Comparison of ENCODE assay signal across 9 cellular contexts in the genomic region with DNA sequence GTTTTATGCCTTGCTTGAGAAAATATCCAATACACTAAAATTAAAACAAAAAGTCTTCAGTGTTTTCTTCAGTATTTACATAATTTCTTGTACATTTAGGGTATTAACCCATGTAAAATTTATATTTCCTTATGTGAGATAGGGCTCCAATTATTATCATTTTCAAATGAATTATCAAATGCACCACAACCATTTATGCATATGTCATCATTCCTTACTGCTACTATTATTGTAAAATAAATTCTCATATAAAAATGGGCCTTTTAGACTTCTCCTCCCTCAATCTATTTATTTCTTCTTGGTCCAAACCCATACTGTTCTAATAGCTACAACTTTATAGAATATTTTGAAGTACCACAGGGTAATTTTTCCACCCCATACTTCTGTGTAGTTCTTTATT.
"Had no signal": no experiment of that assay in that cellular context is flagged by ENCODE, and none has a peak within 500 bp of the region (broad histone marks: within the 10 kb centered on the region; RNA-seq: fewer than 3 reads in every experiment).

No MANE protein-coding gene starts in this region.

- H3K27ac Mint-ChIP-seq: HFFc6, IgD-negative memory B cell had no signal

- H3K4me3 Mint-ChIP-seq: HFFc6, IgD-negative memory B cell had no signal

- H2AFZ ChIP-seq: GM23248 had no signal

- H3K36me3 Mint-ChIP-seq: IgD-negative memory B cell had no signal

- DNase-seq: GM23248, GOT3, H7, HFFc6, KG1 had no signal

- H3K4me1 ChIP-seq: HAP-1 had no signal

- ATAC-seq: HCT116 had no signal

- H3K4me3 ChIP-seq: GM23248, HAP-1 had no signal

- H3K9ac ChIP-seq: GM23248 had no signal

- H3K36me3 ChIP-seq: HAP-1 had no signal

- H3K9me3 ChIP-seq: HAP-1 had no signal

- H3K9me3 Mint-ChIP-seq: HFFc6 had no signal

- H3K27ac ChIP-seq: GM23248, HL-60 had no signal
